In the genomic region with DNA sequence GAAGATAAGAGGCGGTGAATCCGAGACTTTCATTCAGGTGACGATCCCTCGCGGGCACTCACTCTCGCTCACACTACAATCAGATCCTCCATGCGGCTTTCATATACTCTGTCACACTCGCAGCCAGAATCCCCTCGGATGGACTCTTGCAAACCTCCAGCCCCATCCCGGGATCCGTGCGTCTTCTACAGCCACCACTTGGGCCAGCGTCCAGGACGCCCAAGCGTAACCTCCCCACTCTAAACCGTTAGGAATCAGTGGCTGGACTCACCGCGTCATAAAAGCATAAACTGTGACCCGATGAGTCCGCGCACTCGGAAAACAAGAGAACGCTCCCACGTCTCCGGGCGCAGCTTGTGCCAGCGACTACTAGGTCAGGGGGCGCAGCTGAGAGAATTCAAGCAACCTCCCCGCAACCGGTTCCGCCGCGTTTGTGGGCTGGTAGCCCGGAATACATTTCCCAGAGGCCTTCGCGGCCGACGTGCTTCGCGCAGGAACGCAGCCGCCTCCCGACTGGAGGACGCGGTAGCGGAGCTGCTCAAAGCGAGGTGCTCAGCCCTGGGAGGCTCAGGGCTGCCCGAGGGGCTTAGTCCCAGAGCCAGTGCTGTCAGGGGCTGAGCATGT, we compare ENCODE assay signal across 8 cellular contexts. TPM values are rescaled to one million over a fixed set of nuclear protein-coding genes. Genes with fewer than 3 reads are reported as not detected.
DNase-seq lines count a peak whose midpoint lies in the region; ATAC-seq, FAIRE-seq and TF ChIP-seq lines count a peak whose summit lies in the region.

No MANE protein-coding gene starts in this region.

- H3K27ac Mint-ChIP-seq in nephron, result peak overlapping the region; percentile 91 to 98 (median 94)
- H3K27ac Mint-ChIP-seq in stimulated activated effector memory CD8-positive, alpha-beta T cell treated with anti-CD3 and anti-CD28 coated beads, Interleukin-12 subunit alpha, Interleukin-12 subunit beta, amount 100 ng/mL, for 72 hours, result peak overlapping the region; percentile 96

- no peaks in the 10 kb centered on the region for H3K27me3 Mint-ChIP-seq in nephron (ENCODE audit: low read depth)

- H2AFZ ChIP-seq in PC-3 (ENCODE audit: low read length), result no peak overlapping the region

- H3K36me3 ChIP-seq in PC-3 (ENCODE audit: low read depth, low read length), result peaks cover 7% of the 10 kb centered on the region; the same call in 1 of the 2 replicates

- no peaks in the 10 kb centered on the region for H3K79me2 ChIP-seq in PC-3 (ENCODE audit: low read length)

- no peak overlapping the region for H3K27ac ChIP-seq in PC-3 (ENCODE audit: low read length)

- CTCF ChIA-PET in PC-3 (lab: Charles Lee), result no interaction called here

- TF ChIP-seq CTCF in fibroblast of villous mesenchyme (IDR thresholded peaks at IDR 0.05; ENCODE audit: insufficient read depth, low read depth, low read length) (peak; percentile 6), nephron (IDR thresholded peaks at IDR 0.05; ENCODE audit: unreplicated experiment in 3 of 3) (peak in 1 of 3 experiments; percentile 15), PC-3 (conservative IDR thresholded peaks at IDR 0.05; ENCODE audit: low read depth, low read length) (no peak)

- no peaks in the 10 kb centered on the region for H3F3A ChIP-seq in PC-3 (ENCODE audit: low read length, unreplicated experiment)

- BruUV-seq in PC-3 (replicated peaks; lab: Mats Ljungman, UMichigan), result no TSS peak

- H3K4me1 ChIP-seq in PC-3 (ENCODE audit: insufficient read depth, low read length), result no peaks in the 10 kb centered on the region

- DNase-seq in GM18507 (ENCODE audit: extremely low spot score, insufficient read length, low read depth) (peak; percentile 8), RPMI8226 (peak; percentile 80), activated gamma-delta T cell treated with Interleukin-2 at 50 U/mL for 16 hours (peak; percentile 73), fibroblast of villous mesenchyme (ENCODE audit: low read depth) (peak; percentile 88), PC-3 (no peak), NCI-H1048 (lab: John Stamatoyannopoulos, UW) (no peak)
- DNase-seq in stimulated activated effector memory CD8-positive, alpha-beta T cell treated with anti-CD3 and anti-CD28 coated beads, Interleukin-12 subunit alpha, Interleukin-12 subunit beta, amount 100 ng/mL, for 72 hours (ENCODE audit: low spot score in 2 of 2), result peak; percentile 58 to 78

- H3K27me3 ChIP-seq in PC-3 (ENCODE audit: low read length), result no peaks in the 10 kb centered on the region

- H3K4me1 Mint-ChIP-seq in nephron, result peaks cover 11% of the 10 kb centered on the region
- peaks cover 8% of the 10 kb centered on the region for H3K4me1 Mint-ChIP-seq in stimulated activated effector memory CD8-positive, alpha-beta T cell treated with anti-CD3 and anti-CD28 coated beads, Interleukin-12 subunit alpha, Interleukin-12 subunit beta, amount 100 ng/mL, for 72 hours

- no peak for FAIRE-seq in GM18507 (lab: Jason Lieb, UNC)

- H3K4me2 ChIP-seq in PC-3 (ENCODE audit: low read length), result no peak overlapping the region

- no peak overlapping the region for H3K9ac ChIP-seq in PC-3 (ENCODE audit: low read length)

- intact Hi-C loops in PC-3 (cut with micrococcal nuclease), result no loop called here

- POLR2A ChIA-PET in PC-3 (lab: Charles Lee; ENCODE audit: unreplicated experiment), result no interaction called here

- no peaks in the 10 kb centered on the region for H3K9me2 ChIP-seq in PC-3 (replicated peaks; ENCODE audit: low read length)

- peak overlapping the region; percentile 92 to 97 (median 95) for H3K4me3 Mint-ChIP-seq in nephron
- H3K4me3 Mint-ChIP-seq in stimulated activated effector memory CD8-positive, alpha-beta T cell treated with anti-CD3 and anti-CD28 coated beads, Interleukin-12 subunit alpha, Interleukin-12 subunit beta, amount 100 ng/mL, for 72 hours, result peak overlapping the region; percentile 95

- peaks cover 22% of the 10 kb centered on the region for H3K9me3 Mint-ChIP-seq in nephron
- H3K9me3 Mint-ChIP-seq in stimulated activated effector memory CD8-positive, alpha-beta T cell treated with anti-CD3 and anti-CD28 coated beads, Interleukin-12 subunit alpha, Interleukin-12 subunit beta, amount 100 ng/mL, for 72 hours, result peaks cover 6% of the 10 kb centered on the region

- peak; percentile 95 for ATAC-seq in stimulated activated effector memory CD8-positive, alpha-beta T cell treated with anti-CD3 and anti-CD28 coated beads, Interleukin-12 subunit alpha, Interleukin-12 subunit beta, amount 100 ng/mL, for 72 hours
- ATAC-seq in PC-3, result no peak

- no peaks in the 10 kb centered on the region for H4K20me1 ChIP-seq in PC-3 (ENCODE audit: low read length)

- H3K9me3 ChIP-seq in PC-3 (ENCODE audit: low read length), result no peaks in the 10 kb centered on the region

- H3K36me3 Mint-ChIP-seq in nephron (ENCODE audit: low read depth), result peaks cover 36% of the 10 kb centered on the region
- H3K36me3 Mint-ChIP-seq in stimulated activated effector memory CD8-positive, alpha-beta T cell treated with anti-CD3 and anti-CD28 coated beads, Interleukin-12 subunit alpha, Interleukin-12 subunit beta, amount 100 ng/mL, for 72 hours, result peaks cover 6% of the 10 kb centered on the region

- peak overlapping the region; percentile 64 for H3K4me3 ChIP-seq in fibroblast of villous mesenchyme (ENCODE audit: low read depth, low read length)
- no peak overlapping the region for H3K4me3 ChIP-seq in PC-3 (ENCODE audit: low read length)

RNA-seq across cellular contexts. Expression of a gene that starts 27.6 kb away (rescaled TPM):
- total RNA-seq in fibroblast of villous mesenchyme (1.6 and 4.3 TPM in 2 replicates), PC-3 (2014; rRNA removed) (1.9 and 2.4 TPM in 2 replicates)

RNA-seq across cellular contexts. Expression of a gene that starts 36.7 kb away (rescaled TPM):
- total RNA-seq in fibroblast of villous mesenchyme (21.6 and 25.1 TPM in 2 replicates), PC-3 (2014; rRNA removed) (5.0 and 5.3 TPM in 2 replicates)

Comparison
In these comparisons a context has a peak if more than half of its experiments do, and no peak if none do; other contexts are left out.
1. DNase-seq: peak in GM18507 (single experiment), RPMI8226 (single experiment), activated gamma-delta T cell treated with Interleukin-2 at 50 U/mL for 16 hours (single experiment), fibroblast of villous mesenchyme (single experiment) and stimulated activated effector memory CD8-positive, alpha-beta T cell treated with anti-CD3 and anti-CD28 coated beads, Interleukin-12 subunit alpha, Interleukin-12 subunit beta, amount 100 ng/mL, for 72 hours (2 of 2); none in PC-3 (single experiment) and NCI-H1048 (single experiment).